ENCODE assay signal across 8 cellular contexts in genomic region chr12:51814311-51815088, GRCh38. TPM values are rescaled to one million over a fixed set of nuclear protein-coding genes. Genes with fewer than 3 reads are reported as not detected.
DNase-seq lines count a peak whose midpoint lies in the region; ATAC-seq and TF ChIP-seq lines count a peak whose summit lies in the region.

No MANE protein-coding gene starts in this region.

- H3K4me1 Mint-ChIP-seq in mesothelial cell of epicardium, result peaks cover 23% of the 10 kb centered on the region

- H3K36me3 Mint-ChIP-seq in mesothelial cell of epicardium, result no peaks in the 10 kb centered on the region

- no peak overlapping the region for H3K27ac Mint-ChIP-seq in mesothelial cell of epicardium

- no peak for ATAC-seq in GM19351 (IDR thresholded peaks at IDR 0.05; ENCODE audit: unreplicated experiment)

- peak; percentile 79 for TF ChIP-seq CTCF in GM12875 (IDR thresholded peaks at IDR 0.05; ENCODE audit: borderline replicate concordance, insufficient read depth, low read depth, low read length)
- TF ChIP-seq CTCF in epithelial cell of esophagus (IDR thresholded peaks at IDR 0.05; ENCODE audit: insufficient read depth, low read depth, low read length, missing control alignments), result peak; percentile 39
- TF ChIP-seq CTCF in mesothelial cell of epicardium (IDR thresholded peaks at IDR 0.05; ENCODE audit: unreplicated experiment), result no peak

- H3K4me3 ChIP-seq in GM12875 (ENCODE audit: low read depth, low read length), result no peak overlapping the region
- no peak overlapping the region for H3K4me3 ChIP-seq in epithelial cell of esophagus (ENCODE audit: low read length)

- H3K27me3 Mint-ChIP-seq in mesothelial cell of epicardium (ENCODE audit: low read depth), result peaks cover 15% of the 10 kb centered on the region

- no peaks in the 10 kb centered on the region for H3K9me3 Mint-ChIP-seq in mesothelial cell of epicardium

- DNase-seq in NCI-H460 (ENCODE audit: extremely low read depth, low read depth) (peak; percentile 67), activated T-cell treated with anti-CD3 and anti-CD28 coated beads for 4 hours (peak; percentile 44), epithelial cell of esophagus (ENCODE audit: low read depth) (peak; percentile 65), mesothelial cell of epicardium (ENCODE audit: low spot score in 2 of 2, unreplicated experiment in 2 of 2) (peak; percentile 45 to 76), Kasumi-1 (lab: John Stamatoyannopoulos, UW) (no peak)
- DNase-seq in stimulated activated CD8-positive, alpha-beta memory T cell treated with anti-CD3 and anti-CD28 coated beads, Interleukin-15, amount 100 ng/mL, for 48 hours (ENCODE audit: low read depth in 2 of 2), result peak; percentile 32 to 51

- H3K4me3 Mint-ChIP-seq in mesothelial cell of epicardium, result peak overlapping the region; percentile 57

RNA-seq across cellular contexts. Expression of gene FIGNL2, which starts 34.0 kb away (rescaled TPM):
- 0.06 and 0.10 TPM in 2 replicates for total RNA-seq in NCI-H460 (2014; rRNA removed; shearing (Covaris generic))
- polyA plus RNA-seq in NCI-H460 (2014; cell fraction: nucleus; rRNA removed), result 0.14 TPM in 1 of 2 replicates, not detected in the other
- total RNA-seq in mesothelial cell of epicardium, result 4.8 to 5.2 TPM (median 5.2 TPM) in 3 replicates

Comparison
In these comparisons a context has a peak if more than half of its experiments do, and no peak if none do; other contexts are left out.
1. DNase-seq: peak in NCI-H460 (single experiment), activated T-cell treated with anti-CD3 and anti-CD28 coated beads for 4 hours (single experiment), epithelial cell of esophagus (single experiment), mesothelial cell of epicardium (2 of 2) and stimulated activated CD8-positive, alpha-beta memory T cell treated with anti-CD3 and anti-CD28 coated beads, Interleukin-15, amount 100 ng/mL, for 48 hours (2 of 2); none in Kasumi-1 (0 of 2).